25 cellular contexts compared by ENCODE assay signal in the genomic region with DNA sequence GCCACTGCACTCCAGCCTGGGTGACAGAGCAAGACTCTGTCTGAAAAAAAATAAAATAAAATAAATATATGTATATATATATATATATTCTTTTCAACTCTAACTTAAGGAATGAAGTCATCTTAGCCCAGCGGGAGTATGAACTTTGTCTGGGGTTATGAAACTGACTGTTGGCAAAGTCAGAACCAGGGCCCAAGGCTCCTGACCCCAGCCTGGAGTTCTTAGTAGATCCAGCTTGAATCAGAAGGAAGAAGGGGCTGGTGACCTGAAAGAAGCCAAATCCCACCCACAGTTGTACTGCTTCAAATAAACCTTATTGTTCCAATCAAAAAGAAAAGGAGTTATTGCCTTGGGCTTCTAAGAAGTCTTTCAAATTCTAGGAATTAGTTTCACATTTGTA.
"Had no signal": no experiment of that assay in that cellular context is flagged by ENCODE, and none has a peak within 500 bp of the region (broad histone marks: within the 10 kb centered on the region; RNA-seq: fewer than 3 reads in every experiment).

No MANE protein-coding gene starts in this region.

- ATAC-seq: esophagus mucosa; foreskin keratinocyte; mucosa of descending colon; natural killer cell treated with Interleukin-12 subunit alpha and Interleukin-12 subunit beta and Interleukin-15 and Interleukin-18, amount 100 ng/mL, for 72 hours; stimulated activated effector memory CD8-positive, alpha-beta T cell treated with anti-CD3 and anti-CD28 coated beads, Interleukin-12 subunit alpha, Interleukin-12 subunit beta, amount 100 ng/mL, for 72 hours; stimulated activated naive CD8-positive, alpha-beta T cell treated with anti-CD3 and anti-CD28 coated beads, Interleukin-15, Interleukin-2, amounts not matched to agents 100 U/mL and 50 U/mL, for 24 hours had no signal

- H3K4me3 Mint-ChIP-seq: dendritic cell treated with granulocyte-macrophage colony-stimulating factor and Interleukin-4, amounts not matched to agents 40 ng/mL and 50 ng/mL, for 4 days; endodermal cell; mesothelial cell of epicardium; naive B cell; natural killer cell treated with Interleukin-12 subunit alpha and Interleukin-12 subunit beta and Interleukin-15 and Interleukin-18, amount 100 ng/mL, for 72 hours; neural crest cell; stimulated activated effector memory CD8-positive, alpha-beta T cell treated with anti-CD3 and anti-CD28 coated beads, Interleukin-12 subunit alpha, Interleukin-12 subunit beta, amount 100 ng/mL, for 72 hours had no signal

- H3K9me3 ChIP-seq: colonic mucosa, mucosa of descending colon, neutrophil, right lobe of liver, thoracic aorta, tibial nerve, upper lobe of left lung had no signal

- H3K27ac Mint-ChIP-seq: dendritic cell treated with granulocyte-macrophage colony-stimulating factor and Interleukin-4, amounts not matched to agents 40 ng/mL and 50 ng/mL, for 4 days; endodermal cell; mesothelial cell of epicardium; progenitor cell of endocrine pancreas; stimulated activated effector memory CD8-positive, alpha-beta T cell treated with anti-CD3 and anti-CD28 coated beads, Interleukin-12 subunit alpha, Interleukin-12 subunit beta, amount 100 ng/mL, for 72 hours had no signal

- H3K27me3 ChIP-seq: colonic mucosa, foreskin keratinocyte, neutrophil, right lobe of liver, tibial nerve, upper lobe of left lung had no signal

- H3K4me3 ChIP-seq: colonic mucosa, mucosa of descending colon, right lobe of liver, thoracic aorta, tibial nerve, upper lobe of left lung had no signal

- H3K27ac ChIP-seq: colonic mucosa, epithelial cell of prostate, foreskin keratinocyte, neutrophil, parathyroid adenoma, right lobe of liver, thoracic aorta, tibial nerve, upper lobe of left lung had no signal

- H2AFZ ChIP-seq: parathyroid adenoma had no signal

- H3K79me2 ChIP-seq: parathyroid adenoma had no signal

- DNase-seq: colonic mucosa; effector CD8-positive, alpha-beta T cell; endodermal cell; foreskin keratinocyte; glutamatergic neuron; mesenchymal stem cell; mucosa of descending colon; naive B cell; right lobe of liver; stimulated activated CD4-positive, alpha-beta T cell treated with anti-CD3 and anti-CD28 coated beads, Interleukin-2, amount 100 ng/mL, for 24 hours; stimulated activated CD4-positive, alpha-beta T cell treated with anti-CD3 and anti-CD28 coated beads, Interleukin-4, amount 100 ng/mL, for 24 hours; stimulated activated naive CD8-positive, alpha-beta T cell treated with anti-CD3 and anti-CD28 coated beads, Interleukin-15, Interleukin-2, amounts not matched to agents 100 U/mL and 50 U/mL, for 24 hours; upper lobe of left lung had no signal

- H3K9ac ChIP-seq: parathyroid adenoma had no signal

- H3K4me1 ChIP-seq: colonic mucosa, foreskin keratinocyte, parathyroid adenoma had no signal

- H3K27me3 Mint-ChIP-seq: dendritic cell treated with granulocyte-macrophage colony-stimulating factor and Interleukin-4, amounts not matched to agents 40 ng/mL and 50 ng/mL, for 4 days; naive B cell; natural killer cell treated with Interleukin-12 subunit alpha and Interleukin-12 subunit beta and Interleukin-15 and Interleukin-18, amount 100 ng/mL, for 72 hours had no signal

- H3K9me3 Mint-ChIP-seq: dendritic cell treated with granulocyte-macrophage colony-stimulating factor and Interleukin-4, amounts not matched to agents 40 ng/mL and 50 ng/mL, for 4 days; endodermal cell; mesothelial cell of epicardium; naive B cell; natural killer cell treated with Interleukin-12 subunit alpha and Interleukin-12 subunit beta and Interleukin-15 and Interleukin-18, amount 100 ng/mL, for 72 hours; stimulated activated effector memory CD8-positive, alpha-beta T cell treated with anti-CD3 and anti-CD28 coated beads, Interleukin-12 subunit alpha, Interleukin-12 subunit beta, amount 100 ng/mL, for 72 hours had no signal

- H3K4me1 Mint-ChIP-seq: mesothelial cell of epicardium, neural crest cell had no signal
